17 cellular contexts compared by ENCODE assay signal in genomic region chr11:20125927-20126326, GRCh38. TPM values are rescaled to one million over a fixed set of nuclear protein-coding genes. Genes with fewer than 3 reads are reported as not detected.
DNase-seq lines count a peak whose midpoint lies in the region; FAIRE-seq and TF ChIP-seq lines count a peak whose summit lies in the region.
"Had no signal": no experiment of that assay in that cellular context is flagged by ENCODE, and none has a peak within 500 bp of the region (broad histone marks: within the 10 kb centered on the region; RNA-seq: fewer than 3 reads in every experiment).

No MANE protein-coding gene starts in this region.

- H3K27me3 ChIP-seq in keratinocyte (ENCODE audit: control insufficient read depth, extremely low read depth, insufficient read depth, low read length): no peaks in the 10 kb centered on the region
- H3K27me3 ChIP-seq: BE2C had no signal

- H3K79me2 ChIP-seq in keratinocyte (ENCODE audit: control insufficient read depth, insufficient read depth, low read length): no peaks in the 10 kb centered on the region

- no peaks in the 10 kb centered on the region for H3K9me1 ChIP-seq in keratinocyte (ENCODE audit: control insufficient read depth, extremely low read depth, insufficient read depth, low read length)

- H2AFZ ChIP-seq in keratinocyte (ENCODE audit: control insufficient read depth, low read length): no peak overlapping the region

- no peaks in the 10 kb centered on the region for H4K20me1 ChIP-seq in keratinocyte (ENCODE audit: control insufficient read depth, extremely low read depth, insufficient read depth, low read length)

- H3K4me3 ChIP-seq in cardiac fibroblast (replicated peaks in 1 of 2; ENCODE audit: low read depth in 2 of 2, low read length in 2 of 2) (no peak overlapping the region), keratinocyte (ENCODE audit: control insufficient read depth in 2 of 3, extremely low read depth in 1 of 3, insufficient read depth in 2 of 3, low read depth in 1 of 3, low read length in 3 of 3) (no peak overlapping the region)
- H3K4me3 ChIP-seq: HAP-1 had no signal

- peak; percentile 44 for DNase-seq in AG08396 (ENCODE audit: low spot score)
- peak; percentile 88 for DNase-seq in M059J (ENCODE audit: low read depth)
- DNase-seq in cardiac fibroblast (ENCODE audit: low read depth in 2 of 2): peak; percentile 44 to 72
- peak; percentile 36 for DNase-seq in keratinocyte (ENCODE audit: low read depth, low spot score)
- DNase-seq in GM13976 (ENCODE audit: low spot score): no peak
- no peak for DNase-seq in activated CD4-positive, CD25-positive, alpha-beta regulatory T cell (lab: John Stamatoyannopoulos, UW)
- DNase-seq in GM12891 (ENCODE audit: insufficient read length, low spot score): no peak
- no peak for DNase-seq in globus pallidus (ENCODE audit: low spot score)
- DNase-seq: activated CD8-positive, alpha-beta memory T cell treated with anti-CD3 and anti-CD28 coated beads, Interleukin-2, amount 50 U/mL, for 48 hours; BE2C; NCI-H1105; SHP77; stimulated activated CD4-positive, alpha-beta T cell treated with anti-CD3 and anti-CD28 coated beads, Interleukin-15, amount 100 ng/mL, for 24 hours had no signal

- TF ChIP-seq POLR2A in GM12891 (IDR thresholded peaks at IDR 0.05; ENCODE audit: low read depth, low read length): no peak

- H3K36me3 ChIP-seq in keratinocyte (ENCODE audit: control insufficient read depth in 2 of 2, extremely low read depth in 1 of 2, insufficient read depth in 2 of 2, low read length in 2 of 2): no peaks in the 10 kb centered on the region
- H3K36me3 ChIP-seq: BE2C, HAP-1 had no signal

- in situ Hi-C loops in GM13976 (cut with MboI; ENCODE audit: low sequenced_read_pairs, unreplicated experiment): loop anchor here (10.0 to 25.0 kb wide), 2 partner anchors 219 to 486 kb away; no protein-coding TSS in a partner anchor

- peak overlapping the region; percentile 20 for H3K4me2 ChIP-seq in keratinocyte (ENCODE audit: control insufficient read depth, extremely low read depth, insufficient read depth, low read depth, low read length)

- peak overlapping the region; percentile 29 for H3K27ac ChIP-seq in keratinocyte (ENCODE audit: control insufficient read depth, insufficient read depth, low read length)
- H3K27ac ChIP-seq: VCaP had no signal

- FAIRE-seq in keratinocyte (lab: Jason Lieb, UNC) (no peak), GM12891 (lab: Jason Lieb, UNC) (no peak)

- H3K4me1 ChIP-seq in keratinocyte (ENCODE audit: control insufficient read depth, extremely low read depth, insufficient read depth, low read length): peaks cover 10% of the 10 kb centered on the region
- H3K4me1 ChIP-seq: BE2C, HAP-1 had no signal

- H3K9ac ChIP-seq in keratinocyte (ENCODE audit: control insufficient read depth, extremely low read depth, insufficient read depth, low read length): no peak overlapping the region

- TF ChIP-seq CTCF in cardiac fibroblast (IDR thresholded peaks at IDR 0.05; ENCODE audit: low read depth, low read length) (no peak), keratinocyte (optimal IDR thresholded peaks at IDR 0.05 in 1 of 3, IDR thresholded peaks at IDR 0.05 in 1 of 3, conservative IDR thresholded peaks at IDR 0.05 in 1 of 3; ENCODE audit: extremely low read depth in 1 of 3, insufficient read depth in 2 of 3, low read length in 3 of 3) (no peak), GM13976 (IDR thresholded peaks at IDR 0.05; ENCODE audit: borderline replicate concordance, control extremely low read depth, extremely low read depth, insufficient read depth, missing control alignments) (no peak)

- dilution Hi-C loops in keratinocyte (cut with MboI; ENCODE audit: extremely low pct_ligation_motif_present, low sequenced_read_pairs): no loop called here

- H3K9me3 ChIP-seq in keratinocyte (ENCODE audit: control insufficient read depth, low read depth, low read length): no peaks in the 10 kb centered on the region
- H3K9me3 ChIP-seq: BE2C, HAP-1 had no signal

TF ChIP-seq in GM12891, 5 proteins besides CTCF, POLR2A, EP300 and RAD21:
- TF ChIP-seq TAF1 (IDR thresholded peaks at IDR 0.05; ENCODE audit: low read depth, low read length) (no peak), PAX5 (IDR thresholded peaks at IDR 0.05; ENCODE audit: insufficient read depth, low read length, severe bottlenecking) (no peak), SPI1 (IDR thresholded peaks at IDR 0.05; ENCODE audit: low read depth, low read length) (no peak), POLR2AphosphoS5 (IDR thresholded peaks at IDR 0.05; ENCODE audit: low read depth, low read length) (no peak), POU2F2 (IDR thresholded peaks at IDR 0.05; ENCODE audit: low read depth, low read length) (no peak)

RNA-seq across cellular contexts. Expression of gene DBX1, which starts 34.3 kb away (rescaled TPM):
- not detected in 2 replicates for total RNA-seq in M059J (2014; rRNA removed; shearing (Covaris generic))
- not detected in 3 replicates for polyA plus RNA-seq in keratinocyte
- not detected for polyA plus RNA-seq in keratinocyte (2011; ENCODE audit: low read depth)
- not detected in 2 replicates for polyA plus RNA-seq in keratinocyte (2011; cell fraction: cytosol; rRNA removed)
- not detected in 2 replicates for polyA plus RNA-seq in keratinocyte (2011; cell fraction: nucleus; rRNA removed)
- polyA plus RNA-seq in keratinocyte (2012; ENCODE audit: low replicate concordance): not detected in 2 replicates
- not detected in 3 replicates for polyA minus RNA-seq in keratinocyte
- not detected for polyA minus RNA-seq in keratinocyte (2011; cell fraction: cytosol; rRNA and poly(A)+ RNA removed)
- not detected in 2 replicates for polyA minus RNA-seq in keratinocyte (2011; cell fraction: nucleus; rRNA and poly(A)+ RNA removed)
- not detected for polyA plus RNA-seq in GM12891 (2012; ENCODE audit: low read depth, missing spikeins)
- total RNA-seq: NCI-H460, ureter had no signal

Comparison
In these comparisons a context has a peak if more than half of its experiments do, and no peak if none do; other contexts are left out.
1. DNase-seq: peak in AG08396 (single experiment), M059J (single experiment), cardiac fibroblast (2 of 2) and keratinocyte (single experiment); none in GM13976 (single experiment), activated CD4-positive, CD25-positive, alpha-beta regulatory T cell (0 of 4), GM12891 (single experiment) and globus pallidus (single experiment).